Comparison of ENCODE assay signal across 10 cellular contexts in the genomic region with DNA sequence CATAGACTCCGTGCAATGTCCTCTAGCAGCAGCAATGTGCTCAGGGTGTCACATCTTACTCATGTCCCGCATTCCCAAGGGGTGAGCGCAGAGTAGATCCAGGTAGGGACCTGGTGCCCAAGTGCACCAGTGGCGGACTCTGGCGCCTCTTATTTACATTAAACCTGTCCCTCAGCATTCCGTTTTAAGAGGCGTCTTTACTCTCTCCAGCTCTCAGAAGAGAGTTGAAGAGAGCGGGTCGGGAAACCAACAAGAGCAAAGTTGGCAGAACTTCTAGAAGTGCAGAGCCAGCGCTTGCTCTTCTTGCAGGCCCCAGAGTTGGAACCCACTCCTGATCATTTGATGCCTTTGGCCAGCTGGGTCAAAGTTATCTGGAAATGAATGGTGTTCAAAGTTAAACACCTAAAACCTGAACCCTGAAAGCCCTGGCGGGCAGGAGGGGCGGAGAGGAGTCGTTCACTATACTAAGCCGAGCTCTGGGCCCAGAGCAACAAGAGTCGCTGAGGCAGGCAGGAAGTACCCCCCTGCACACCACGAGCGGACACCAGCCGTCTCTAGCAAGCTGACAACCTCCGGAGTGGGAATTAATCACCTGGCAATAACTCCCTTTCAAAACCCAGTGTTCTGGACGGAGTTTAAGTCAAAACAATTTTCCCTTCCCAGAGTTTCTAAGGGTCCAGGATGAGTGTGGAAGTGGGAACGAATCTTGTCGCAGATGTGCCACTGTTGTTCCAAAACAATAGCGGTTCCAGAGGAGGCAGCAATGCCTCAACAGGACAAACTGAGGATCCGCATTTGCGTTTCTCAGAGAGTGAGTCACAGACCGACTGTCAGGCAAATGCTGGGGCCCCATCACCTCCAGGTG.
DNase-seq lines count a peak whose midpoint lies in the region; ATAC-seq lines count a peak whose summit lies in the region.
"Had no signal": no experiment of that assay in that cellular context is flagged by ENCODE, and none has a peak within 500 bp of the region (broad histone marks: within the 10 kb centered on the region; RNA-seq: fewer than 3 reads in every experiment).

No MANE protein-coding gene starts in this region.

- no peaks in the 10 kb centered on the region for H3K9me3 Mint-ChIP-seq in activated T-cell treated with anti-CD3 and anti-CD28 coated beads, Interleukin-2, amount 50 U/mL, for 72 hours

- peaks cover 10% of the 10 kb centered on the region for H3K4me1 Mint-ChIP-seq in activated T-cell treated with anti-CD3 and anti-CD28 coated beads, Interleukin-2, amount 50 U/mL, for 72 hours (ENCODE audit: low read depth)

- ATAC-seq in activated T-cell treated with anti-CD3 and anti-CD28 coated beads, Interleukin-2, amount 50 U/mL, for 72 hours (replicated peaks in 1 of 2), result no peak

- DNase-seq in H7 (peak; percentile 40), retina (peak; percentile 67), HT-29 (ENCODE audit: low spot score) (no peak), activated gamma-delta T cell treated with Interleukin-2 at 50 U/mL for 16 hours (no peak), HuH-7 (ENCODE audit: low spot score) (no peak)
- peak; percentile 9 to 12 for DNase-seq in activated T-cell treated with anti-CD3 and anti-CD28 coated beads, Interleukin-2, amount 50 U/mL, for 72 hours
- DNase-seq: NCI-H146 had no signal

- H3K27me3 ChIP-seq in H7 (ENCODE audit: control insufficient read depth, insufficient read depth, low read length), result peaks cover 51% of the 10 kb centered on the region

- peak overlapping the region in 1 of 2 donors; percentile 74 for H3K4me3 Mint-ChIP-seq in activated T-cell treated with anti-CD3 and anti-CD28 coated beads, Interleukin-2, amount 50 U/mL, for 72 hours
- H3K4me3 Mint-ChIP-seq: memory B cell had no signal

- no peak overlapping the region for H3K27ac Mint-ChIP-seq in activated T-cell treated with anti-CD3 and anti-CD28 coated beads, Interleukin-2, amount 50 U/mL, for 72 hours
- H3K27ac Mint-ChIP-seq: memory B cell had no signal

- peaks cover 30% of the 10 kb centered on the region for H3K27me3 Mint-ChIP-seq in activated T-cell treated with anti-CD3 and anti-CD28 coated beads, Interleukin-2, amount 50 U/mL, for 72 hours (ENCODE audit: low read depth)
- H3K27me3 Mint-ChIP-seq: brain had no signal

- no peaks in the 10 kb centered on the region for H3K36me3 ChIP-seq in H7 (replicated peaks; ENCODE audit: control insufficient read depth, insufficient read depth, low read length)

- H3K4me3 ChIP-seq in H7 (ENCODE audit: insufficient read depth, low read depth, low read length), result peak overlapping the region; percentile 19; the same call in 1 of the 2 replicates
- peak overlapping the region; percentile 8 for H3K4me3 ChIP-seq in iPS-11a (ENCODE audit: low read depth, low read length)

- peaks cover 0 to 2% of the 10 kb centered on the region in 2 donors for H3K36me3 Mint-ChIP-seq in activated T-cell treated with anti-CD3 and anti-CD28 coated beads, Interleukin-2, amount 50 U/mL, for 72 hours (ENCODE audit: insufficient read depth in 2 of 2)
- H3K36me3 Mint-ChIP-seq: brain had no signal

Comparison
In these comparisons a context has a peak if more than half of its experiments do, and no peak if none do; other contexts are left out.
1. DNase-seq: peak in H7 (single experiment), activated T-cell treated with anti-CD3 and anti-CD28 coated beads, Interleukin-2, amount 50 U/mL, for 72 hours (2 of 2) and retina (single experiment); none in HT-29 (single experiment), activated gamma-delta T cell treated with Interleukin-2 at 50 U/mL for 16 hours (single experiment) and HuH-7 (single experiment).